ENCODE assay signal across 25 cellular contexts in the genomic region with DNA sequence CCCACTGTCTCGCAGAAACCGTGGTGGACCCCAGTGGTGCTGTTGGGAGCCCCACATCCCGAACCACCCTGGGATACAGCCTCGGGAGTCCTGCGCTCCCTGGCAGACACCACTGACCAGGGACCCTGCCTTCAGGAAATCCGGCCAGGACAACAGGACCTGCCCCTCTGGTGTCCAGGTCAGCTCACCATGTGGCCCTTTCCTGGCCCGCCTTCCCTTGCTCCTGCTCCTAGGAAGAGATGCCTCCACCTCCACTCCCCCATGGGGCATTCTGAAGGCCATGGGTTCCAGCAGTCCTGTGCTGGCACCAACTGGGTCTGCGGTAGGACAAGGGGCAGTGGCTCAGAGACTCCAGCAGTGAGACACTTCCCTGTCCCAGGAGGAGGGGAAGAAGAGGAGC. TPM values are rescaled to one million over a fixed set of nuclear protein-coding genes. Genes with fewer than 3 reads are reported as not detected.
"Had no signal": no experiment of that assay in that cellular context is flagged by ENCODE, and none has a peak within 500 bp of the region (broad histone marks: within the 10 kb centered on the region; RNA-seq: fewer than 3 reads in every experiment).

No MANE protein-coding gene starts in this region.

- H3K4me1 ChIP-seq: esophagus muscularis mucosa, gastrocnemius medialis, uterus had no signal

- H3K9me3 ChIP-seq: gastrocnemius medialis, suprapubic skin had no signal

- H3K27me3 ChIP-seq: gastrocnemius medialis, uterus had no signal

- H3K9ac ChIP-seq: parathyroid adenoma had no signal

- H3K4me3 ChIP-seq: coronary artery, esophagus muscularis mucosa, gastrocnemius medialis, lung, stomach, suprapubic skin, tibial nerve, uterus had no signal

- H3K36me3 ChIP-seq: esophagus muscularis mucosa, gastrocnemius medialis, stomach, suprapubic skin, tibial nerve, uterus had no signal

- ATAC-seq: gastrocnemius medialis, sciatic nerve had no signal

- FAIRE-seq: bronchial epithelial cell, islet of Langerhans, small intestine had no signal

- DNase-seq: activated CD4-positive, alpha-beta T cell treated with anti-CD3 and anti-CD28 coated beads, Interleukin-2, amount 50 U/mL, for 4 hours; activated effector memory CD4-positive, alpha-beta T cell treated with Interleukin-2 at 50 U/mL for 16 hours; activated naive CD4-positive, alpha-beta T cell treated with anti-CD3 and anti-CD28 coated beads, Interleukin-2, amount 10 ng/mL, durations not matched to agents 7 days and 5 days; activated T-cell treated with anti-CD3 and anti-CD28 coated beads, Interleukin-2, amount 50 U/mL, for 72 hours; amygdala; gastrocnemius medialis; hypothalamus; naive thymus-derived CD4-positive, alpha-beta T cell; nucleus accumbens; small intestine; stimulated activated CD4-positive, alpha-beta T cell treated with anti-CD3 and anti-CD28 coated beads, Interleukin-15, amount 100 ng/mL, for 24 hours; stomach; T1000; uterus had no signal

- H3K27ac ChIP-seq: coronary artery, esophagus muscularis mucosa, gastrocnemius medialis, parathyroid adenoma, stomach, suprapubic skin, tibial nerve, uterus had no signal

RNA-seq across cellular contexts. Expression of a gene that starts 22.5 kb away (rescaled TPM):
- total RNA-seq: activated CD8-positive, alpha-beta memory T cell treated with anti-CD3 and anti-CD28 coated beads for 36 hours; activated T-cell treated with anti-CD3 and anti-CD28 coated beads, Interleukin-2, amount 50 U/mL, for 72 hours; bronchial epithelial cell; esophagus muscularis mucosa; gastrocnemius medialis; naive thymus-derived CD4-positive, alpha-beta T cell; T-helper 1 cell treated with Interleukin-12 subunit alpha and Interleukin-12 subunit beta and Interleukin-4 antibody, amounts not matched to agents 30 ng/mL and 1 ng/mL, for 36 hours; uterus had no signal
- polyA plus RNA-seq: naive thymus-derived CD4-positive, alpha-beta T cell; stomach had no signal

RNA-seq across cellular contexts. Expression of a gene that starts 54.0 kb away (rescaled TPM):
- polyA plus RNA-seq: naive thymus-derived CD4-positive, alpha-beta T cell had no signal

RNA-seq across cellular contexts. Expression of a gene that starts 54.2 kb away (rescaled TPM):
- polyA plus RNA-seq: naive thymus-derived CD4-positive, alpha-beta T cell had no signal
